8 cellular contexts compared by ENCODE assay signal in the genomic region with DNA sequence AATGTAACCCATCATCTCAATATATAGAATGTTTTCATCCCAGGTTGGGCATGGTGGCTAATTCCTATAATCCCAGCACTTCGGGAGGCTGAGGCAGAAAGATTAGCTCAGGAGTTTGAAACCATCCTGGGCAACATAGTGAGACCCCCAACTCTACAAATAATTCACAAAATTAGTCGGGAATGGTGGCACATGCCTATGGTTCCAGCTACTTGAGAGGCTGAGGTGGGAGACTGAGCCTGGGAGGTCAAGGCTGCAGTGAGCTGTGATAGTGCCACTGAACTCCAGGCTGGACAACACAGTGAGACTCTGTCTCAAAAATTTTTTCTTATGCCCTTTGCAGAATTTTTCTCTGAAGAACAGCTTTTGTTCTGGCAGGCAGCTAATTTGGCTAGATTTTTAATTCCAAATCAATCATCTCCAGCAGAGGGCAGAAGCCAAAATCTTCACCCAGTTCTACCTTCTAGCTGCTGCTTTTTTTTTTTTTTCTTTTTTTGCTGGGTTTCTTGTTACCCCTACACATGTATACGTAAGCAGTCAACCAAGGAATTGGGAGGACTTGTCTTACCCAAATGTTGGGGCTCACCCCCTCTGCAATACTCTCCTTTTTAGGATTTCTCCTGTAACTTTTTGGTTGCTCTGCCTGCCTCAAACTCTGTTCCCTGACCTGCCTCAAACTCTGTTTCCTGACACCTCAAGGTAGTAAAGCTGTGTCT. TPM values are rescaled to one million over a fixed set of nuclear protein-coding genes. Genes with fewer than 3 reads are reported as not detected.
DNase-seq lines count a peak whose midpoint lies in the region; ATAC-seq and TF ChIP-seq lines count a peak whose summit lies in the region.

No MANE protein-coding gene starts in this region.

- no peaks in the 10 kb centered on the region for H4K20me1 ChIP-seq in OCI-LY3 (ENCODE audit: insufficient read depth, low read length)

- H3K9me3 ChIP-seq in OCI-LY3 (ENCODE audit: insufficient read depth, low read length): no peaks in the 10 kb centered on the region
- no peaks in the 10 kb centered on the region for H3K9me3 ChIP-seq in tibial nerve

- no peak overlapping the region for H3K9ac ChIP-seq in OCI-LY3 (ENCODE audit: low read length)

- no peak overlapping the region for H3K4me2 ChIP-seq in OCI-LY3 (ENCODE audit: low read length)

- peaks cover 7% of the 10 kb centered on the region for H3K36me3 ChIP-seq in OCI-LY3 (replicated peaks; ENCODE audit: low read depth, low read length)
- no peaks in the 10 kb centered on the region for H3K36me3 ChIP-seq in tibial nerve

- no peak overlapping the region for H3K4me3 ChIP-seq in GM12875 (ENCODE audit: low read depth, low read length)
- H3K4me3 ChIP-seq in OCI-LY3 (ENCODE audit: low read length): no peak overlapping the region
- H3K4me3 ChIP-seq in tibial nerve: no peak overlapping the region

- H2AFZ ChIP-seq in OCI-LY3 (ENCODE audit: low read depth, low read length): peak overlapping the region; percentile 23; the same call in 1 of the 2 replicates

- DNase-seq in foreskin keratinocyte: peak; percentile 3 to 28
- DNase-seq in tibial nerve (ENCODE audit: low spot score in 2 of 2): no peak
- DNase-seq in left lobe of liver (ENCODE audit: low spot score): no peak

- H3K27me3 ChIP-seq in OCI-LY3 (ENCODE audit: low read depth, low read length) (no peaks in the 10 kb centered on the region), foreskin keratinocyte (no peaks in the 10 kb centered on the region), tibial nerve (no peaks in the 10 kb centered on the region)

- no peak overlapping the region for H3K27ac ChIP-seq in C4-2B
- H3K27ac ChIP-seq in OCI-LY3 (ENCODE audit: low read length): no peak overlapping the region
- no peak overlapping the region for H3K27ac ChIP-seq in foreskin keratinocyte
- H3K27ac ChIP-seq in tibial nerve: no peak overlapping the region

- TF ChIP-seq POLR2A in tibial nerve (IDR thresholded peaks at IDR 0.05): no peak

- H3K79me2 ChIP-seq in OCI-LY3 (ENCODE audit: low read length): peaks cover 21% of the 10 kb centered on the region

- 48 to 55% methylated on average over 3 of the region's 3 CpGs for WGBS in tibial nerve, 2 donors

- TF ChIP-seq EP300 in tibial nerve (IDR thresholded peaks at IDR 0.05): no peak

- H3K4me1 ChIP-seq in OCI-LY3 (ENCODE audit: low read length) (peaks cover 16% of the 10 kb centered on the region), foreskin keratinocyte (peaks cover 9% of the 10 kb centered on the region), tibial nerve (peaks cover 0 to 16% (median 7%) of the 10 kb centered on the region in 4 donors)

- peak; percentile 79 for TF ChIP-seq CTCF in C4-2B (conservative IDR thresholded peaks at IDR 0.05)
- peak; percentile 39; the same call in 1 of the 2 replicates for TF ChIP-seq CTCF in GM12875 (IDR thresholded peaks at IDR 0.05; ENCODE audit: borderline replicate concordance, insufficient read depth, low read depth, low read length)
- TF ChIP-seq CTCF in OCI-LY3 (IDR thresholded peaks at IDR 0.05; ENCODE audit: low read depth, low read length): peak; percentile 46
- TF ChIP-seq CTCF in foreskin keratinocyte (conservative IDR thresholded peaks at IDR 0.05): peak; percentile 59
- peak in 1 of 5 experiments; percentile 15 for TF ChIP-seq CTCF in tibial nerve (IDR thresholded peaks at IDR 0.05)

- no peak for ATAC-seq in foreskin keratinocyte
- no peak for ATAC-seq in HG03571 (IDR thresholded peaks at IDR 0.05; ENCODE audit: unreplicated experiment)
- no peak for ATAC-seq in GM19463 (IDR thresholded peaks at IDR 0.05; ENCODE audit: unreplicated experiment)
- no peak for ATAC-seq in left lobe of liver

RNA-seq across cellular contexts. Expression of gene RAD54L, which starts 2.7 kb away (rescaled TPM):
- total RNA-seq in foreskin keratinocyte (18.1 and 19.4 TPM in 2 replicates), tibial nerve (1 to 10 TPM in 3 of 4 donors, not detected in 1; 1.3 to 2.1 (median 1.5) TPM), left lobe of liver (0.33 TPM)
- 17.0 and 20.6 TPM in 2 replicates for polyA plus RNA-seq in foreskin keratinocyte

RNA-seq across cellular contexts. Expression of gene LURAP1, which starts 41.7 kb away (rescaled TPM):
- 5.4 and 6.6 TPM in 2 replicates for total RNA-seq in foreskin keratinocyte
- polyA plus RNA-seq in foreskin keratinocyte: 4.7 and 5.1 TPM in 2 replicates
- 10 to 100 TPM; 19.0 to 26.1 (median 23.8) TPM for total RNA-seq in tibial nerve
- 0.40 TPM for total RNA-seq in left lobe of liver

RNA-seq across cellular contexts. Expression of gene POMGNT1, which starts 46.6 kb away (rescaled TPM):
- total RNA-seq in foreskin keratinocyte: 88.0 and 90.6 TPM in 2 replicates
- polyA plus RNA-seq in foreskin keratinocyte: 83.2 and 85.0 TPM in 2 replicates
- total RNA-seq in tibial nerve: 10 to 100 TPM; 53.8 to 71.5 (median 62.8) TPM
- total RNA-seq in left lobe of liver: 39.8 TPM

RNA-seq across cellular contexts. Expression of gene LRRC41, which starts 58.6 kb away (rescaled TPM):
- total RNA-seq in foreskin keratinocyte (62.1 and 64.6 TPM in 2 replicates), tibial nerve (10 to 100 TPM; 80.4 to 83.9 (median 83.2) TPM), left lobe of liver (23.1 TPM)
- 48.1 and 50.3 TPM in 2 replicates for polyA plus RNA-seq in foreskin keratinocyte

RNA-seq across cellular contexts. Expression of gene UQCRH, which starts 58.7 kb away (rescaled TPM):
- total RNA-seq in foreskin keratinocyte (431 and 480 TPM in 2 replicates), tibial nerve (100 to 1,000 TPM; 195 to 294 (median 255) TPM), left lobe of liver (68.7 TPM)
- 631 and 674 TPM in 2 replicates for polyA plus RNA-seq in foreskin keratinocyte

Comparison
In these comparisons a context has a peak if more than half of its experiments do, and no peak if none do; other contexts are left out.
1. DNase-seq: peak in foreskin keratinocyte (2 of 2); none in tibial nerve (0 of 2) and left lobe of liver (single experiment).